ENCODE assay signal across 1 cellular context in the genomic region with DNA sequence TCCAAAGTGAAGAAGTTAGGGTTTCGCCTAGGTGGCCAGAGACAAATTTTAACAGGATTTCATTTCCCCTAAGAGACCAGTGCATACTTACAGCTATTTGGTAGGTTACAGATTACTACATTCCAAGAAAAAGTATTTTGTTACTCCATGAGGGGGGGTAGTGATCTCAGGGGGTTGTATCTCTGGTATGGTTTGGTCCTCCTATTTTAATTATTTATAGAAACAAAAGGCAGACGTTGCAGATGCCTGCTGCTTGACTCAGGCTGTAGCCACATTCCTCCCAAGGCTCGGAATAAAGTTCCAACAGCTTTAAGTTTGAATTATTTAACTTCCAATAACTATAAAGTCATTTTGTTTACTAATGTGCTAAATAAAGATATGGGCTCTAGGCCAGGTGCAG.
TF ChIP-seq lines count a peak whose summit lies in the region.

No MANE protein-coding gene starts in this region.

TF ChIP-seq in K562, 482 proteins besides CTCF, POLR2A, EP300 and RAD21:
- TF ChIP-seq ZNF263 (CRISPR knock-in tag; IDR thresholded peaks at IDR 0.05; ENCODE audit: borderline replicate concordance) (no peak), ZFP1 (CRISPR knock-in tag; IDR thresholded peaks at IDR 0.05) (no peak), ZNF584 (CRISPR knock-in tag; IDR thresholded peaks at IDR 0.05; ENCODE audit: low read depth) (0 out of 2 replicates have a peak, but pooled peaks have one; percentile 13), NRF1 (conservative IDR thresholded peaks at IDR 0.05 in 1 of 2, IDR thresholded peaks at IDR 0.05 in 1 of 2) (no peak), TEAD2 (tag; IDR thresholded peaks at IDR 0.05) (0 out of 2 replicates have a peak, but pooled peaks have one; percentile 17), PHTF2 (CRISPR knock-in tag; IDR thresholded peaks at IDR 0.05) (no peak), NR3C1 (CRISPR knock-in tag; IDR thresholded peaks at IDR 0.05) (no peak)
- TF ChIP-seq, protein P1, sequence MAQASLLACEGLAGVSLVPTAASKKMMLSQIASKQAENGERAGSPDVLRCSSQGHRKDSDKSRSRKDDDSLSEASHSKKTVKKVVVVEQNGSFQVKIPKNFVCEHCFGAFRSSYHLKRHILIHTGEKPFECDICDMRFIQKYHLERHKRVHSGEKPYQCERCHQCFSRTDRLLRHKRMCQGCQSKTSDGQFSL (CRISPR knock-in tag; IDR thresholded peaks at IDR 0.05): peak; percentile 61; the same call in 1 of the 2 replicates
- TF ChIP-seq, protein P1 (tag; IDR thresholded peaks at IDR 0.05): no peak
